ENCODE assay signal across 10 cellular contexts in genomic region chr3:147447224-147447623, GRCh38. TPM values are rescaled to one million over a fixed set of nuclear protein-coding genes. Genes with fewer than 3 reads are reported as not detected.
"Had no signal": no experiment of that assay in that cellular context is flagged by ENCODE, and none has a peak within 500 bp of the region (broad histone marks: within the 10 kb centered on the region; RNA-seq: fewer than 3 reads in every experiment).

No MANE protein-coding gene starts in this region.

- ATAC-seq: GM23338, HepG2 had no signal

- H3K27ac ChIP-seq: HL-60 had no signal

- FAIRE-seq: H1, H54, HepG2 had no signal

- H3K36me3 Mint-ChIP-seq: IgD-negative memory B cell had no signal

- H3K4me3 ChIP-seq: GM23338 had no signal

- DNase-seq: H9, HCEC 1CT, KBM-7 had no signal

- H3K4me1 Mint-ChIP-seq: IgD-negative memory B cell had no signal

- H3K27ac Mint-ChIP-seq: GM23338, H9 had no signal

- H3K4me3 Mint-ChIP-seq: GM23338, H9, IgD-negative memory B cell had no signal

- H3K9me3 Mint-ChIP-seq: GM23338 had no signal

RNA-seq across cellular contexts. Expression of gene ZIC1, which starts 38.1 kb away (rescaled TPM):
- total RNA-seq: H9, HepG2, HT1080 had no signal
- polyA plus RNA-seq: HepG2, IgD-negative memory B cell had no signal

RNA-seq across cellular contexts. Expression of gene ZIC4, which starts 40.9 kb away (rescaled TPM):
- total RNA-seq: GM23338, H9, HepG2, HT1080 had no signal
- polyA plus RNA-seq: GM23338, HepG2, IgD-negative memory B cell had no signal
